25 cellular contexts compared by ENCODE assay signal in genomic region chr5:169354263-169354662, GRCh38. TPM values are rescaled to one million over a fixed set of nuclear protein-coding genes. Genes with fewer than 3 reads are reported as not detected.
DNase-seq lines count a peak whose midpoint lies in the region; ATAC-seq and TF ChIP-seq lines count a peak whose summit lies in the region.
"Had no signal": no experiment of that assay in that cellular context is flagged by ENCODE, and none has a peak within 500 bp of the region (broad histone marks: within the 10 kb centered on the region; RNA-seq: fewer than 3 reads in every experiment).

No MANE protein-coding gene starts in this region.

- H3F3A ChIP-seq in SK-N-SH (replicated peaks; ENCODE audit: insufficient read depth): peaks cover 43% of the 10 kb centered on the region
- H3F3A ChIP-seq in smooth muscle cell (ENCODE audit: low read depth): peaks cover 8% of the 10 kb centered on the region

- peak overlapping the region in 1 of 2 experiments; percentile 72; a peak in 3 of 4 replicates for H3K27ac ChIP-seq in SK-N-SH (ENCODE audit: low read depth in 2 of 2, low read length in 1 of 2)
- peak overlapping the region; percentile 99 for H3K27ac ChIP-seq in RWPE2 (ENCODE audit: poor library complexity, severe bottlenecking)
- no peak overlapping the region for H3K27ac ChIP-seq in fibroblast of lung (ENCODE audit: insufficient read depth, low read length)
- H3K27ac ChIP-seq in smooth muscle cell (ENCODE audit: low read depth): peak overlapping the region; percentile 56
- no peak overlapping the region for H3K27ac ChIP-seq in substantia nigra (ENCODE audit: low read depth, low read length, poor library complexity, severe bottlenecking)
- H3K27ac ChIP-seq: 22Rv1, SJSA1 had no signal

- no peaks in the 10 kb centered on the region for H3K9me2 ChIP-seq in SK-N-SH

- TF ChIP-seq RAD21 in SK-N-SH (IDR thresholded peaks at IDR 0.05; ENCODE audit: low read length): no peak

- peak in 1 of 2 experiments; percentile 84; a peak in 2 of 4 replicates for TF ChIP-seq EP300 in SK-N-SH (IDR thresholded peaks at IDR 0.05; ENCODE audit: borderline replicate concordance in 1 of 2, low read depth in 1 of 2, low read length in 1 of 2)

- POLR2A ChIA-PET in SK-N-SH (lab: Yijun Ruan, JAX): no interaction called here

- no peaks in the 10 kb centered on the region for H3K36me3 ChIP-seq in SK-N-SH (replicated peaks in 1 of 2; ENCODE audit: control insufficient read depth in 1 of 2, insufficient read depth in 2 of 2, low read length in 1 of 2)
- no peaks in the 10 kb centered on the region for H3K36me3 ChIP-seq in RWPE2 (ENCODE audit: low read depth)
- H3K36me3 ChIP-seq in fibroblast of lung (ENCODE audit: control insufficient read depth, insufficient read depth, low read length): no peaks in the 10 kb centered on the region
- no peaks in the 10 kb centered on the region for H3K36me3 ChIP-seq in smooth muscle cell (ENCODE audit: low read depth)
- H3K36me3 ChIP-seq: SJSA1 had no signal

- TF ChIP-seq CTCF in SK-N-SH (IDR thresholded peaks at IDR 0.05): no peak
- TF ChIP-seq CTCF in RWPE2 (IDR thresholded peaks at IDR 0.05; ENCODE audit: poor library complexity, severe bottlenecking): no peak
- no peak for TF ChIP-seq CTCF in fibroblast of lung (conservative IDR thresholded peaks at IDR 0.05 in 1 of 2, IDR thresholded peaks at IDR 0.05 in 1 of 2; ENCODE audit: low read depth in 1 of 2, low read length in 2 of 2)
- no peak for TF ChIP-seq CTCF in smooth muscle cell (IDR thresholded peaks at IDR 0.05; ENCODE audit: borderline replicate concordance, insufficient read depth, poor library complexity, severe bottlenecking)

- DNase-seq in SK-N-SH: no peak
- no peak for DNase-seq in RWPE2 (ENCODE audit: low spot score)
- peak; percentile 61 to 63 for DNase-seq in fibroblast of lung (ENCODE audit: low read depth in 2 of 2)
- DNase-seq in smooth muscle cell (lab: John Stamatoyannopoulos, UW; ENCODE audit: unreplicated experiment): no peak
- DNase-seq in NCI-H2227 (lab: John Stamatoyannopoulos, UW; ENCODE audit: unreplicated experiment): no peak
- no peak for DNase-seq in T1000 (lab: John Stamatoyannopoulos, UW)
- DNase-seq in substantia nigra (lab: John Stamatoyannopoulos, UW): no peak
- DNase-seq: activated CD4-positive, alpha-beta T cell treated with anti-CD3 and anti-CD28 coated beads for 48 hours; activated naive CD4-positive, alpha-beta T cell; activated T-cell treated with anti-CD3 and anti-CD28 coated beads, Interleukin-2, amount 50 U/mL, for 4 hours; CD4-positive, alpha-beta memory T cell; central memory CD4-positive, alpha-beta T cell; foreskin melanocyte; Kasumi-1; mesendoderm; NCI-H1048; NCI-H1930; NCI-H774; stimulated activated CD8-positive, alpha-beta memory T cell treated with anti-CD3 and anti-CD28 coated beads, Interleukin-4, amount 100 ng/mL, for 48 hours had no signal

- WGBS in SK-N-SH (ENCODE audit: low lambda C conversion rate): 0% methylated on average over 1 of the region's 1 CpG
- 18% methylated on average over 1 of the region's 1 CpG for WGBS in smooth muscle cell (ENCODE audit: low lambda C conversion rate)

- no peaks in the 10 kb centered on the region for H3K27me3 ChIP-seq in SK-N-SH (ENCODE audit: insufficient read depth)
- no peaks in the 10 kb centered on the region for H3K27me3 ChIP-seq in RWPE2 (ENCODE audit: insufficient read depth, poor library complexity, severe bottlenecking)
- H3K27me3 ChIP-seq in fibroblast of lung (ENCODE audit: control insufficient read depth, insufficient read depth, low read length): no peaks in the 10 kb centered on the region
- no peaks in the 10 kb centered on the region for H3K27me3 ChIP-seq in smooth muscle cell (ENCODE audit: low read depth)
- H3K27me3 ChIP-seq: SJSA1 had no signal

- H3K4me2 ChIP-seq in SK-N-SH (peak overlapping the region; percentile 16; the same call in 1 of the 2 replicates), fibroblast of lung (ENCODE audit: extremely low read depth, insufficient read depth, low read length) (no peak overlapping the region), smooth muscle cell (no peak overlapping the region)

- H3K9me3 ChIP-seq in SK-N-SH (no peaks in the 10 kb centered on the region), RWPE2 (ENCODE audit: severe bottlenecking) (no peaks in the 10 kb centered on the region), fibroblast of lung (ENCODE audit: control insufficient read depth, insufficient read depth, low read depth, low read length) (no peaks in the 10 kb centered on the region), smooth muscle cell (replicated peaks; ENCODE audit: low read depth) (no peaks in the 10 kb centered on the region)
- H3K9me3 ChIP-seq: SJSA1 had no signal

- H4K20me1 ChIP-seq in SK-N-SH (ENCODE audit: insufficient read depth) (no peaks in the 10 kb centered on the region), fibroblast of lung (ENCODE audit: control insufficient read depth, extremely low read depth, insufficient read depth, low read length) (no peaks in the 10 kb centered on the region), smooth muscle cell (ENCODE audit: low read depth) (no peaks in the 10 kb centered on the region)

- CTCF ChIA-PET in SK-N-SH (lab: Yijun Ruan, JAX): no interaction called here

- H2AFZ ChIP-seq in SK-N-SH (ENCODE audit: low read depth): no peak overlapping the region
- H2AFZ ChIP-seq in fibroblast of lung (ENCODE audit: low read length): no peak overlapping the region
- no peak overlapping the region for H2AFZ ChIP-seq in smooth muscle cell (ENCODE audit: low read depth)

- H3K4me3 ChIP-seq in SK-N-SH (ENCODE audit: low read depth in 2 of 2, low read length in 1 of 2) (no peak overlapping the region), RWPE2 (ENCODE audit: severe bottlenecking) (no peak overlapping the region), fibroblast of lung (replicated peaks in 1 of 4; ENCODE audit: control extremely low read depth in 1 of 4, insufficient read depth in 1 of 4, low read depth in 3 of 4, low read length in 4 of 4) (no peak overlapping the region), smooth muscle cell (no peak overlapping the region)
- H3K4me3 ChIP-seq: SJSA1 had no signal

- no peak for ATAC-seq in SK-N-SH treated with all-trans-retinoic acid at 6 μM for 48 hours
- peak; percentile 20 for ATAC-seq in RWPE2 (ENCODE audit: low read depth)
- ATAC-seq: activated T-cell treated with anti-CD3 and anti-CD28 coated beads, Interleukin-2, amount 50 U/mL, for 4 hours had no signal

- no peaks in the 10 kb centered on the region for H3K79me2 ChIP-seq in SK-N-SH (ENCODE audit: insufficient read depth)
- H3K79me2 ChIP-seq in fibroblast of lung (ENCODE audit: control insufficient read depth, insufficient read depth, low read length): no peaks in the 10 kb centered on the region
- H3K79me2 ChIP-seq in smooth muscle cell (ENCODE audit: low read depth): no peaks in the 10 kb centered on the region

- H3K4me1 ChIP-seq in SK-N-SH (ENCODE audit: control insufficient read depth in 1 of 2, insufficient read depth in 2 of 2, low read depth in 1 of 2, low read length in 1 of 2): peaks cover 11 to 27% of the 10 kb centered on the region in 2 experiments
- peaks cover 64% of the 10 kb centered on the region for H3K4me1 ChIP-seq in RWPE2 (ENCODE audit: insufficient read depth, poor library complexity, severe bottlenecking)
- H3K4me1 ChIP-seq in fibroblast of lung (ENCODE audit: control insufficient read depth, extremely low read depth, insufficient read depth, low read length): peaks cover 8% of the 10 kb centered on the region
- H3K4me1 ChIP-seq in smooth muscle cell (ENCODE audit: low read depth): peaks cover 4% of the 10 kb centered on the region

- H3K9ac ChIP-seq in SK-N-SH: peak overlapping the region; percentile 20; the same call in 1 of the 2 replicates
- H3K9ac ChIP-seq in fibroblast of lung (ENCODE audit: insufficient read depth, low read length): no peak overlapping the region
- no peak overlapping the region for H3K9ac ChIP-seq in smooth muscle cell (ENCODE audit: low read depth)

TF ChIP-seq in SK-N-SH, 30 proteins besides CTCF, POLR2A, EP300 and RAD21 (continues in another document):
- no peak for TF ChIP-seq EZH2phosphoT487 (IDR thresholded peaks at IDR 0.05; ENCODE audit: borderline replicate concordance, low read depth)

TF ChIP-seq in SK-N-SH treated with all-trans-retinoic acid at 6 μM for 48 hours, 23 proteins besides CTCF, POLR2A, EP300 and RAD21:
- TF ChIP-seq, protein P1, sequence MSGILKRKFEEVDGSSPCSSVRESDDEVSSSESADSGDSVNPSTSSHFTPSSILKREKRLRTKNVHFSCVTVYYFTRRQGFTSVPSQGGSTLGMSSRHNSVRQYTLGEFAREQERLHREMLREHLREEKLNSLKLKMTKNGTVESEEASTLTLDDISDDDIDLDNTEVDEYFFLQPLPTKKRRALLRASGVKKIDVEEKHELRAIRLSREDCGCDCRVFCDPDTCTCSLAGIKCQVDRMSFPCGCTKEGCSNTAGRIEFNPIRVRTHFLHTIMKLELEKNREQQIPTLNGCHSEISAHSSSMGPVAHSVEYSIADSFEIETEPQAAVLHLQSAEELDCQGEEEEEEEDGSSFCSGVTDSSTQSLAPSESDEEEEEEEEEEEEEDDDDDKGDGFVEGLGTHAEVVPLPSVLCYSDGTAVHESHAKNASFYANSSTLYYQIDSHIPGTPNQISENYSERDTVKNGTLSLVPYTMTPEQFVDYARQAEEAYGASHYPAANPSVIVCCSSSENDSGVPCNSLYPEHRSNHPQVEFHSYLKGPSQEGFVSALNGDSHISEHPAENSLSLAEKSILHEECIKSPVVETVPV (CRISPR knock-in tag; IDR thresholded peaks at IDR 0.05): no peak
- no peak for TF ChIP-seq ESRRG (CRISPR knock-in tag; IDR thresholded peaks at IDR 0.05)
- no peak for TF ChIP-seq SNAI2 (CRISPR knock-in tag; IDR thresholded peaks at IDR 0.05)

RNA-seq across cellular contexts. Expression of gene SLIT3, which starts 53.3 kb away (rescaled TPM):
- polyA plus RNA-seq in SK-N-SH (2012; rRNA removed): 80.0 and 119 TPM in 2 replicates
- 65.8 and 110 TPM in 2 replicates for polyA plus RNA-seq in SK-N-SH (2012; cell fraction: cytosol; rRNA removed)
- polyA plus RNA-seq in SK-N-SH (2012; cell fraction: nucleus; rRNA removed): 139 and 176 TPM in 2 replicates
- total RNA-seq in fibroblast of lung: 4.6 and 8.0 TPM in 2 replicates
- 1.6 and 3.3 TPM in 2 replicates for polyA plus RNA-seq in fibroblast of lung
- 1.9 and 2.6 TPM in 2 replicates for polyA plus RNA-seq in fibroblast of lung (2012)
- 7.3 and 15.9 TPM in 2 replicates for polyA minus RNA-seq in fibroblast of lung (ENCODE audit: low replicate concordance)
- 19.4 and 25.4 TPM in 2 replicates for total RNA-seq in smooth muscle cell
- 21.4 and 29.5 TPM in 2 replicates for polyA plus RNA-seq in smooth muscle cell
- total RNA-seq: CD4-positive, alpha-beta memory T cell; dermis microvascular lymphatic vessel endothelial cell; myocyte; T-helper 1 cell treated with Interleukin-12 subunit alpha and Interleukin-12 subunit beta and Interleukin-4 antibody, amounts not matched to agents 30 ng/mL and 1 ng/mL, for 36 hours had no signal
- polyA plus RNA-seq: CD4-positive, alpha-beta memory T cell had no signal

Comparison
In these comparisons a context has a peak if more than half of its experiments do, and no peak if none do; other contexts are left out.
1. DNase-seq: peak in fibroblast of lung (2 of 2); none in SK-N-SH (single experiment), RWPE2 (single experiment), smooth muscle cell (single experiment), NCI-H2227 (single experiment), T1000 (single experiment) and substantia nigra (0 of 49).
2. H3K27ac ChIP-seq: peak in RWPE2 (single experiment) and smooth muscle cell (single experiment); none in fibroblast of lung (single experiment) and substantia nigra (single experiment).